ENCODE assay signal across 8 cellular contexts in genomic region chr22:36374603-36375024, GRCh38. TPM values are rescaled to one million over a fixed set of nuclear protein-coding genes. Genes with fewer than 3 reads are reported as not detected.
DNase-seq lines count a peak whose midpoint lies in the region; ATAC-seq, FAIRE-seq and TF ChIP-seq lines count a peak whose summit lies in the region.

No MANE protein-coding gene starts in this region.

- H3K9me3 ChIP-seq in right lobe of liver (no peaks in the 10 kb centered on the region), thyroid gland (no peaks in the 10 kb centered on the region)

- intact Hi-C loops in right lobe of liver (cut with DNase I): loop anchor here in 1 of 2 donors (10.0 kb wide), 1 partner anchor 100 kb away; no protein-coding TSS in a partner anchor
- intact Hi-C loops in thyroid gland (cut with DNase I): no loop called here

- TF ChIP-seq CTCF in right lobe of liver (IDR thresholded peaks at IDR 0.05) (no peak), thyroid gland (IDR thresholded peaks at IDR 0.05) (no peak), GM10266 (IDR thresholded peaks at IDR 0.05; ENCODE audit: control insufficient read depth, insufficient read depth, low read depth, missing control alignments) (no peak)

- no peaks in the 10 kb centered on the region for H3K27me3 ChIP-seq in right lobe of liver
- H3K27me3 ChIP-seq in thyroid gland: no peaks in the 10 kb centered on the region

- H3K4me1 ChIP-seq in right lobe of liver (peaks cover 0 to 86% (median 46%) of the 10 kb centered on the region in 4 donors), thyroid gland (peaks cover 68 to 98% of the 10 kb centered on the region in 2 donors)

- H3K27ac Mint-ChIP-seq in T-helper 1 cell treated with Interleukin-12 subunit alpha and Interleukin-12 subunit beta and Interleukin-4 antibody, amounts not matched to agents 30 μg/mL and 1 μg/mL, for 36 hours: peak overlapping the region; percentile 77
- peak overlapping the region; percentile 94 for H3K27ac Mint-ChIP-seq in activated naive CD4-positive, alpha-beta T cell treated with anti-CD3 and anti-CD28 coated beads, Interleukin-2, amount 50 U/mL, for 24 hours

- H3K27me3 Mint-ChIP-seq in T-helper 1 cell treated with Interleukin-12 subunit alpha and Interleukin-12 subunit beta and Interleukin-4 antibody, amounts not matched to agents 30 μg/mL and 1 μg/mL, for 36 hours (ENCODE audit: low read depth): no peaks in the 10 kb centered on the region
- H3K27me3 Mint-ChIP-seq in activated naive CD4-positive, alpha-beta T cell treated with anti-CD3 and anti-CD28 coated beads, Interleukin-2, amount 50 U/mL, for 24 hours: no peaks in the 10 kb centered on the region

- H3K36me3 Mint-ChIP-seq in T-helper 1 cell treated with Interleukin-12 subunit alpha and Interleukin-12 subunit beta and Interleukin-4 antibody, amounts not matched to agents 30 μg/mL and 1 μg/mL, for 36 hours (ENCODE audit: low read depth): peaks cover 68% of the 10 kb centered on the region
- H3K36me3 Mint-ChIP-seq in activated naive CD4-positive, alpha-beta T cell treated with anti-CD3 and anti-CD28 coated beads, Interleukin-2, amount 50 U/mL, for 24 hours: peaks cover 14% of the 10 kb centered on the region

- H3K27ac ChIP-seq in right lobe of liver (peak overlapping the region; percentile 17 to 50 (median 26)), thyroid gland (peak overlapping the region; percentile 88 to 99 (median 93))

- TF ChIP-seq POLR2A in right lobe of liver (IDR thresholded peaks at IDR 0.05) (no peak), thyroid gland (IDR thresholded peaks at IDR 0.05) (no peak)

- no peaks in the 10 kb centered on the region for H3K9me3 Mint-ChIP-seq in T-helper 1 cell treated with Interleukin-12 subunit alpha and Interleukin-12 subunit beta and Interleukin-4 antibody, amounts not matched to agents 30 μg/mL and 1 μg/mL, for 36 hours
- H3K9me3 Mint-ChIP-seq in activated naive CD4-positive, alpha-beta T cell treated with anti-CD3 and anti-CD28 coated beads, Interleukin-2, amount 50 U/mL, for 24 hours: no peaks in the 10 kb centered on the region

- no peak overlapping the region for H3K4me3 ChIP-seq in right lobe of liver
- no peak overlapping the region for H3K4me3 ChIP-seq in thyroid gland (replicated peaks in 1 of 3)

- H3K4me1 Mint-ChIP-seq in T-helper 1 cell treated with Interleukin-12 subunit alpha and Interleukin-12 subunit beta and Interleukin-4 antibody, amounts not matched to agents 30 μg/mL and 1 μg/mL, for 36 hours (ENCODE audit: low read depth): peaks cover 86% of the 10 kb centered on the region
- peaks cover 92% of the 10 kb centered on the region for H3K4me1 Mint-ChIP-seq in activated naive CD4-positive, alpha-beta T cell treated with anti-CD3 and anti-CD28 coated beads, Interleukin-2, amount 50 U/mL, for 24 hours

- DNase-seq in T-helper 1 cell (no peak), right lobe of liver (peak in 1 of 3 donors; percentile 74), thyroid gland (no peak), GM10266 (ENCODE audit: extremely low spot score) (no peak), UCSD-AML1 (lab: John Stamatoyannopoulos, UW; ENCODE audit: unreplicated experiment) (no peak), urothelium cell line (ENCODE audit: low spot score) (no peak)

- ATAC-seq in right lobe of liver: peak; percentile 30 to 42 (median 35)

- peaks cover 0 to under 1% (median 0%) of the 10 kb centered on the region in 4 donors for H3K36me3 ChIP-seq in right lobe of liver
- no peaks in the 10 kb centered on the region for H3K36me3 ChIP-seq in thyroid gland

- WGBS in right lobe of liver (ENCODE audit: insufficient coverage, low coverage, low lambda C conversion rate, missing lambda C conversion rate): 30% methylated on average over 6 of the region's 11 CpGs
- 68 to 81% methylated on average over 11 of the region's 11 CpGs for WGBS in thyroid gland, 2 donors

- peak overlapping the region; percentile 25 for H3K4me3 Mint-ChIP-seq in T-helper 1 cell treated with Interleukin-12 subunit alpha and Interleukin-12 subunit beta and Interleukin-4 antibody, amounts not matched to agents 30 μg/mL and 1 μg/mL, for 36 hours
- peak overlapping the region; percentile 75 for H3K4me3 Mint-ChIP-seq in activated naive CD4-positive, alpha-beta T cell treated with anti-CD3 and anti-CD28 coated beads, Interleukin-2, amount 50 U/mL, for 24 hours

- no peak for FAIRE-seq in urothelium cell line (lab: Jason Lieb, UNC)

RNA-seq across cellular contexts. Expression of gene MYH9, which starts 13.2 kb away (rescaled TPM):
- 100 to 1,000 TPM; 168 to 435 (median 222) TPM for total RNA-seq in right lobe of liver
- total RNA-seq in thyroid gland: 100 to 1,000 TPM; 228 to 375 (median 275) TPM
